ENCODE assay signal across 22 cellular contexts in the genomic region with DNA sequence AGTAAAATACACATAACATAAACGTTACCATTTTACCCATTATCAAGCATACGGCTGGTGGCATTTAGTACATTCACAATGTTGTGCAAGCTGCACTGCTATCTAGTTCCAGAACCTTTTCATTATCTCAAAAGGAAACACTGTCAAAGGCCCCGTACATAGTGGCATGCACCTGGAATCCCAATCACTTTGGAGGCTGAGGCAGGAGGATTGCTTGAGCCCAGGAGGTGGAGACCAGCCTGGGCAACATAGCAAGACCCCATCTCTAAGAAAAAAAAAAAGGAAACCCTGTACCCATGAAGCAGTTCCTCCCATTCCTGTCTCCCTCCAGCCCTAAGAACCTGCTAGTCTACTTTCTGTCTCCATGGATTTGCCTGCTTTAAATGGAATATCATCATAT.
"Had no signal": no experiment of that assay in that cellular context is flagged by ENCODE, and none has a peak within 500 bp of the region (broad histone marks: within the 10 kb centered on the region; RNA-seq: fewer than 3 reads in every experiment).

No MANE protein-coding gene starts in this region.

- H3K4me3 Mint-ChIP-seq: nephron, neural progenitor cell, type B pancreatic cell had no signal

- H3K9me3 Mint-ChIP-seq: naive thymus-derived CD4-positive, alpha-beta T cell; nephron; neural progenitor cell; type B pancreatic cell had no signal

- ATAC-seq: left ventricle myocardium superior; naive thymus-derived CD4-positive, alpha-beta T cell; psoas muscle; right cardiac atrium; stimulated activated naive CD8-positive, alpha-beta T cell treated with anti-CD3 and anti-CD28 coated beads, Interleukin-15, Interleukin-2, amounts not matched to agents 100 U/mL and 50 U/mL, for 24 hours had no signal

- H3K4me1 ChIP-seq: neural progenitor cell had no signal

- DNase-seq: cortex of kidney; dorsolateral prefrontal cortex; effector CD4-positive, alpha-beta T cell; left ventricle myocardium superior; mesenchymal stem cell; midbrain; naive thymus-derived CD4-positive, alpha-beta T cell; ovary; posterior cingulate gyrus; psoas muscle; right cardiac atrium; small intestine; stimulated activated CD4-positive, alpha-beta T cell treated with anti-CD3 and anti-CD28 coated beads, Interleukin-15, amount 100 ng/mL, for 24 hours; stimulated activated CD4-positive, alpha-beta T cell treated with anti-CD3 and anti-CD28 coated beads, Interleukin-2, amount 100 ng/mL, for 48 hours; stimulated activated naive CD8-positive, alpha-beta T cell treated with anti-CD3 and anti-CD28 coated beads, Interleukin-15, Interleukin-2, amounts not matched to agents 100 U/mL and 50 U/mL, for 24 hours; substantia nigra; testis; tibial artery had no signal

- H3K27ac Mint-ChIP-seq: nephron, neural progenitor cell, type B pancreatic cell had no signal

- H3K27me3 ChIP-seq: dorsolateral prefrontal cortex, neural progenitor cell, ovary, testis, tibial artery had no signal

- H3K36me3 Mint-ChIP-seq: naive thymus-derived CD4-positive, alpha-beta T cell; neural progenitor cell; type B pancreatic cell had no signal

- H3K36me3 ChIP-seq: neural progenitor cell, ovary, tibial artery had no signal

- H3K27ac ChIP-seq: dorsolateral prefrontal cortex, neural progenitor cell, ovary, psoas muscle, testis, tibial artery had no signal

- H3K4me3 ChIP-seq: dorsolateral prefrontal cortex, lung, neural progenitor cell, ovary, psoas muscle, testis, tibial artery had no signal

- H3K9me3 ChIP-seq: ovary, psoas muscle, testis, tibial artery had no signal

- H3K27me3 Mint-ChIP-seq: naive thymus-derived CD4-positive, alpha-beta T cell had no signal

- H3K4me1 Mint-ChIP-seq: neural progenitor cell had no signal
